8 cellular contexts compared by ENCODE assay signal in the genomic region with DNA sequence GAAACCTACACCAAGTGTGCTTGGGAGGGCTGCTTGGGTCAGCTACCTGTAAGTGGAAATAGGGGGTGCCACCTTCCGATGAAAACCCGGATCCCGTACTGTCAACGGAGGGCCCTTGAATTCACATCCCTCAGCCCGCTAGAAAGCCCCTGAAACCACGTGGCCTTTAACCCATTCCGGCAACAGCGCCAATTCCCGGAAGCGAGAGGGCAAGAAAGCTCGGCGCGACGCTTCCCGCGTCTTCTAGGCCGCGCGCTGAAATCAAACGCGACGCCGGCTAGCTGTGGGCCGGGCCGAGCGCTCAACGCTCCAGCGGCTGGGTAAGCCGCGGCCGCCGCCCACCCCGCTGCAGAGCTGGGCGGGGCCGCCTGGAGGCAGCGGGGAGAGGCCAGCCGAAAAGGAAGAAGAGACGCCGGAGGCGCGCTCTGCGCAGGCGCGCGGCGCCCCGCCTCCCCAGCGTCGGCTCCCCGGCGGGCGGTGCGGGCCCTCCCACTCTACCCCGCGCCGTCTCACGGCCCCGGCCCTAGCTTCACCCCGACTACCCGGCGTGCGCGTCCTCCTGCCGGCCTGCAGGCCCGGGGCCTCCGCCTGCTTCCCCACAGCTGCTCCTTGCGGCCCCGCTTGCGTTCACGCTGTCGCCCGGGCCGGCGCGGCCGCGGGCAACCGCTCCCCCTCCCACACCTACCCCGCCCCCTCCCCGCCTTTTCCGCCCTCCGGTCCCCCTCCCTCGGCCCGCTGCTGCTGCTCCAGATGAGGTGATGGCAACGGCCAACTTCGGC. TPM values are rescaled to one million over a fixed set of nuclear protein-coding genes. Genes with fewer than 3 reads are reported as not detected.
A peak's percentile ranks its signal among the peaks of the same experiment; 100 is the strongest.
DNase-seq lines count a peak whose midpoint lies in the region; ATAC-seq and TF ChIP-seq lines count a peak whose summit lies in the region.

A gene (plus strand): TSS at position 492 of the 779 bp plus-strand sequence. CDS start 267 bp downstream, at position 759.

- DNase-seq in NCI-H2081 (lab: John Stamatoyannopoulos, UW): peak; percentile 80 to 91
- peak; percentile 82 for DNase-seq in T-helper 9 cell
- peak; percentile 73 for DNase-seq in astrocyte of the cerebellum (ENCODE audit: low read depth)
- peak; percentile 97 for DNase-seq in hepatocyte (ENCODE audit: low spot score)
- DNase-seq in renal cortical epithelial cell (ENCODE audit: low read depth): peak; percentile 72
- peak; percentile 93 to 96 for DNase-seq in aorta

- H3K4me1 ChIP-seq in hepatocyte (ENCODE audit: insufficient read depth): peaks cover 10% of the 10 kb centered on the region
- H3K4me1 ChIP-seq in aorta (ENCODE audit: control insufficient read depth in 1 of 2, insufficient read depth in 2 of 2, low read length in 2 of 2): no peaks in the 10 kb centered on the region

- peaks cover 36% of the 10 kb centered on the region for H4K20me1 ChIP-seq in hepatocyte (ENCODE audit: insufficient read depth, poor library complexity, severe bottlenecking)

- in situ Hi-C loops in astrocyte of the cerebellum (cut with HindIII; ENCODE audit: low sequenced_read_pairs): no loop called here

- ATAC-seq in GM18517 (IDR thresholded peaks at IDR 0.05; ENCODE audit: unreplicated experiment) (peak; percentile 86), HG03039 (IDR thresholded peaks at IDR 0.05; ENCODE audit: unreplicated experiment) (peak; percentile 91), aorta (ENCODE audit: low FRiP score) (peak; percentile 97)

- H3K36me3 ChIP-seq in hepatocyte (replicated peaks; ENCODE audit: insufficient read depth, low read depth) (no peaks in the 10 kb centered on the region), aorta (ENCODE audit: control insufficient read depth in 1 of 2, insufficient read depth in 2 of 2, low read length in 1 of 2) (no peaks in the 10 kb centered on the region)

- H2AFZ ChIP-seq in hepatocyte: peak within 1 kb of the TSS; percentile 97

- intact Hi-C loops in aorta (cut with DNase I): loop anchor here (5.0 to 10.0 kb wide), 3 partner anchors 46 to 99 kb away; a partner anchor contains a TSS

- peak within 1 kb of the TSS; percentile 100 for H3K27ac ChIP-seq in hepatocyte
- peak within 1 kb of the TSS in 1 of 2 donors; percentile 60 for H3K27ac ChIP-seq in aorta (ENCODE audit: low read depth in 1 of 2, low read length in 2 of 2)

- WGBS in hepatocyte (ENCODE audit: low lambda C conversion rate, missing lambda C conversion rate): under 1% methylated on average over 39 of the region's 86 CpGs
- 0% methylated on average over 65 to 86 of the region's 86 CpGs for WGBS in aorta, 2 donors

- H3K9me2 ChIP-seq in hepatocyte (replicated peaks; ENCODE audit: insufficient read depth): no peaks in the 10 kb centered on the region

- H3K4me3 ChIP-seq in astrocyte of the cerebellum (ENCODE audit: low read depth, low read length) (peak within 1 kb of the TSS; percentile 93), hepatocyte (peak within 1 kb of the TSS; percentile 98), aorta (ENCODE audit: low read length in 2 of 2) (peak within 1 kb of the TSS; percentile 93 to 99)

- H3K9me3 ChIP-seq in hepatocyte (ENCODE audit: low read depth): no peaks in the 10 kb centered on the region
- no peaks in the 10 kb centered on the region for H3K9me3 ChIP-seq in aorta (ENCODE audit: control insufficient read depth, low read length)

- H3K27me3 ChIP-seq in hepatocyte (no peaks in the 10 kb centered on the region), aorta (ENCODE audit: control insufficient read depth in 1 of 2, insufficient read depth in 2 of 2, low read length in 1 of 2) (no peaks in the 10 kb centered on the region)

- H3K79me2 ChIP-seq in hepatocyte: peaks cover 45% of the 10 kb centered on the region

- TF ChIP-seq CTCF in astrocyte of the cerebellum (IDR thresholded peaks at IDR 0.05; ENCODE audit: low read depth, low read length, missing control alignments) (no peak), hepatocyte (IDR thresholded peaks at IDR 0.05; ENCODE audit: poor library complexity) (no peak)

- peak within 1 kb of the TSS; percentile 80 for H3K4me2 ChIP-seq in hepatocyte

RNA-seq across cellular contexts. Expression of the gene that starts here (rescaled TPM):
- total RNA-seq in hepatocyte (46.9 and 60.5 TPM in 2 replicates), renal cortical epithelial cell (61.8 and 94.4 TPM in 2 replicates), aorta (10 to 100 TPM; 25.5 to 33.9 TPM)
- polyA plus RNA-seq in hepatocyte (28.3 and 35.2 TPM in 2 replicates), aorta (10 to 100 TPM in 1 of 2 donors, 1 to 10 TPM in 1; 5.6 to 17.4 TPM)
